12 cellular contexts compared by ENCODE assay signal in genomic region chr10:48448796-48449195, GRCh38.
DNase-seq lines count a peak whose midpoint lies in the region; ATAC-seq and TF ChIP-seq lines count a peak whose summit lies in the region.
"Had no signal": no experiment of that assay in that cellular context is flagged by ENCODE, and none has a peak within 500 bp of the region (broad histone marks: within the 10 kb centered on the region; RNA-seq: fewer than 3 reads in every experiment).

No MANE protein-coding gene starts in this region.

- H3K36me3 ChIP-seq in hepatocyte (replicated peaks; ENCODE audit: insufficient read depth, low read depth) = no peaks in the 10 kb centered on the region
- H3K36me3 ChIP-seq in smooth muscle cell (ENCODE audit: low read depth) = no peaks in the 10 kb centered on the region

- H3K27ac Mint-ChIP-seq in HFFc6 = peak overlapping the region; percentile 93

- WGBS in hepatocyte (ENCODE audit: low lambda C conversion rate, missing lambda C conversion rate) = 84% methylated on average over 4 of the region's 4 CpGs
- 75% methylated on average over 4 of the region's 4 CpGs for WGBS in smooth muscle cell (ENCODE audit: low lambda C conversion rate)

- peaks cover 39% of the 10 kb centered on the region for H3K36me3 Mint-ChIP-seq in HFFc6 (ENCODE audit: low read depth)

- H3K27me3 ChIP-seq in hepatocyte = no peaks in the 10 kb centered on the region
- H3K27me3 ChIP-seq in smooth muscle cell (ENCODE audit: low read depth) = no peaks in the 10 kb centered on the region

- H3K9me2 ChIP-seq in hepatocyte (replicated peaks; ENCODE audit: insufficient read depth) = no peaks in the 10 kb centered on the region

- H3K27me3 Mint-ChIP-seq in HFFc6 (ENCODE audit: insufficient read depth) = peaks cover 27% of the 10 kb centered on the region

- no peak overlapping the region for H3K9ac ChIP-seq in smooth muscle cell (ENCODE audit: low read depth)

- no peaks in the 10 kb centered on the region for H3K9me3 ChIP-seq in hepatocyte (ENCODE audit: low read depth)
- H3K9me3 ChIP-seq in smooth muscle cell (replicated peaks; ENCODE audit: low read depth) = no peaks in the 10 kb centered on the region

- ATAC-seq in HG03521 (IDR thresholded peaks at IDR 0.05; ENCODE audit: unreplicated experiment) (no peak), GM18873 (IDR thresholded peaks at IDR 0.05; ENCODE audit: low FRiP score, unreplicated experiment) (no peak)

- H3K27ac ChIP-seq in hepatocyte (no peak overlapping the region), smooth muscle cell (ENCODE audit: low read depth) (no peak overlapping the region)

- DNase-seq in AG20443 (ENCODE audit: low spot score) = peak; percentile 86
- peak; percentile 81 for DNase-seq in HFFc6
- DNase-seq in astrocyte of the hippocampus (ENCODE audit: low read depth, low spot score) = peak; percentile 54
- peak; percentile 18 for DNase-seq in hepatocyte (ENCODE audit: low spot score)
- DNase-seq in retina = no peak
- DNase-seq in smooth muscle cell (lab: John Stamatoyannopoulos, UW; ENCODE audit: unreplicated experiment) = no peak
- DNase-seq: activated CD4-positive, alpha-beta T cell treated with anti-CD3 and anti-CD28 coated beads, Interleukin-2, amount 50 U/mL, for 4 hours; NCI-H187; NCI-H69; RPMI8226 had no signal

- H3K4me3 Mint-ChIP-seq in HFFc6 = peak overlapping the region; percentile 66

- H3K4me3 ChIP-seq in hepatocyte (no peak overlapping the region), smooth muscle cell (no peak overlapping the region)

- H3K9me3 Mint-ChIP-seq in HFFc6 = peaks cover 4% of the 10 kb centered on the region; the same call in 1 of the 2 replicates

- H3K79me2 ChIP-seq in hepatocyte = no peaks in the 10 kb centered on the region
- H3K79me2 ChIP-seq in smooth muscle cell (ENCODE audit: low read depth) = no peaks in the 10 kb centered on the region

- H3K4me1 ChIP-seq in hepatocyte (ENCODE audit: insufficient read depth) = peaks cover 9% of the 10 kb centered on the region
- peaks cover 11% of the 10 kb centered on the region for H3K4me1 ChIP-seq in smooth muscle cell (ENCODE audit: low read depth)

- H3F3A ChIP-seq in smooth muscle cell (ENCODE audit: low read depth) = no peaks in the 10 kb centered on the region

- H3K4me1 Mint-ChIP-seq in HFFc6 (ENCODE audit: low read depth) = peaks cover 52% of the 10 kb centered on the region

- H2AFZ ChIP-seq in hepatocyte (no peak overlapping the region), smooth muscle cell (ENCODE audit: low read depth) (no peak overlapping the region)

- H3K4me2 ChIP-seq in hepatocyte (no peak overlapping the region), smooth muscle cell (no peak overlapping the region)

- TF ChIP-seq CTCF in HFFc6 (IDR thresholded peaks at IDR 0.05) = no peak
- no peak for TF ChIP-seq CTCF in hepatocyte (IDR thresholded peaks at IDR 0.05; ENCODE audit: poor library complexity)
- TF ChIP-seq CTCF in smooth muscle cell (IDR thresholded peaks at IDR 0.05; ENCODE audit: borderline replicate concordance, insufficient read depth, poor library complexity, severe bottlenecking) = no peak

- no peaks in the 10 kb centered on the region for H4K20me1 ChIP-seq in hepatocyte (ENCODE audit: insufficient read depth, poor library complexity, severe bottlenecking)
- no peaks in the 10 kb centered on the region for H4K20me1 ChIP-seq in smooth muscle cell (ENCODE audit: low read depth)

Comparison
In these comparisons a context has a peak if more than half of its experiments do, and no peak if none do; other contexts are left out.
1. DNase-seq: peak in AG20443 (single experiment), HFFc6 (single experiment), astrocyte of the hippocampus (single experiment) and hepatocyte (single experiment); none in retina (single experiment) and smooth muscle cell (single experiment).